8 cellular contexts compared by ENCODE assay signal in the genomic region with DNA sequence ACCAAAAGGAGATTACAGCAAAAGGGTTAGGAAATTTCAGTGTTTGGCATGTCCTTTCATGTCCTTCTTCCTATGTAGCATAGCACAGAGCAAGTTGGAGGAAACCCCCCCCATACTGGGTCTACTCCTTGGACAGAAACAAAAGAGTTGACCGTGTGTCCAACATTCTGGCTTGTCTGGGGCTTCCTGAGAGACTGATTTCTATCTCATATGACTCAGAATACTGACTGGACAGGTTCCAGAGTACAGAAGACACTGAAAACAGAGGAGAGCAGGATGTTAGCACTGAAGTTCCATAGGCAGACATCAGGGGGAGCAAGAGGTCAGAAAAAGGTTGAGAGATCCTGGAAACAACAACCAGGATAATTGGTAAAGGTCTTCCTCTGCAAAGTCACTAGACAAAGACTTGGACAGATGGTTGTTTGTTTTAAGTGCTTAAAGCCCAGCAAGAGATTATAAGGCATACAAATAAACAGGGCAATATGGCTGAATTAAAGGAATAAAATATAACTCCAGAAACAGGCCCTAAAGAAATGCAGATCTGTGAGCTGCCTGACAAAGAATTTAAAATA. TPM values are rescaled to one million over a fixed set of nuclear protein-coding genes. Genes with fewer than 3 reads are reported as not detected.
A peak's percentile ranks its signal among the peaks of the same experiment; 100 is the strongest.
DNase-seq lines count a peak whose midpoint lies in the region; ATAC-seq, FAIRE-seq and TF ChIP-seq lines count a peak whose summit lies in the region.

No MANE protein-coding gene starts in this region.

- H3K27ac Mint-ChIP-seq in GM23338: no peak overlapping the region

- H2AFZ ChIP-seq in GM23338: no peak overlapping the region

- H3K9me3 Mint-ChIP-seq in GM23338: no peaks in the 10 kb centered on the region

- DNase-seq in GM23338 (ENCODE audit: low spot score): peak; percentile 81
- DNase-seq in NCI-H226: peak; percentile 85
- peak; percentile 89 for DNase-seq in WERI-Rb-1
- DNase-seq in bronchial epithelial cell (ENCODE audit: low read depth): peak; percentile 98
- DNase-seq in kidney glomerular epithelial cell (lab: John Stamatoyannopoulos, UW): peak; percentile 97
- peak; percentile 32 to 35 for DNase-seq in stimulated activated CD4-positive, alpha-beta T cell treated with anti-CD3 and anti-CD28 coated beads, Interleukin-4, amount 100 ng/mL, for 4 hours

- no peaks in the 10 kb centered on the region for H3K4me1 ChIP-seq in GM23338 (ENCODE audit: insufficient read depth)

- H3K27ac ChIP-seq in C4-2B: no peak overlapping the region; the same call in 1 of the 2 replicates
- H3K27ac ChIP-seq in GM23338 (ENCODE audit: low read depth): no peak overlapping the region
- peak overlapping the region; percentile 73 for H3K27ac ChIP-seq in WERI-Rb-1

- H3K27me3 Mint-ChIP-seq in GM23338 (ENCODE audit: insufficient read depth, low read depth, poor library complexity): peaks cover 1% of the 10 kb centered on the region

- H3K27me3 ChIP-seq in GM23338 (ENCODE audit: insufficient read depth): no peaks in the 10 kb centered on the region
- H3K27me3 ChIP-seq in WERI-Rb-1 (ENCODE audit: insufficient read depth, low read depth, severe bottlenecking): no peaks in the 10 kb centered on the region
- no peaks in the 10 kb centered on the region for H3K27me3 ChIP-seq in bronchial epithelial cell (ENCODE audit: control insufficient read depth, insufficient read depth, low read length)

- no peak overlapping the region for H3K4me2 ChIP-seq in GM23338

- no peak overlapping the region for H3K4me3 Mint-ChIP-seq in GM23338

- ATAC-seq in GM23338 (peak; percentile 89), HG02852 (IDR thresholded peaks at IDR 0.05; ENCODE audit: unreplicated experiment) (no peak)

- H4K20me1 ChIP-seq in GM23338 (replicated peaks; ENCODE audit: insufficient read depth): no peaks in the 10 kb centered on the region

- no peaks in the 10 kb centered on the region for H3K9me2 ChIP-seq in GM23338 (ENCODE audit: insufficient read depth)

- H3K9me3 ChIP-seq in WERI-Rb-1 (ENCODE audit: severe bottlenecking): no peaks in the 10 kb centered on the region

- no peaks in the 10 kb centered on the region for H3K79me2 ChIP-seq in GM23338 (replicated peaks; ENCODE audit: insufficient read depth)

- no peaks in the 10 kb centered on the region for H3K36me3 Mint-ChIP-seq in GM23338 (ENCODE audit: low read depth)

- H3K36me3 ChIP-seq in GM23338 (ENCODE audit: insufficient read depth): no peaks in the 10 kb centered on the region
- H3K36me3 ChIP-seq in WERI-Rb-1: peaks cover 64% of the 10 kb centered on the region
- no peaks in the 10 kb centered on the region for H3K36me3 ChIP-seq in bronchial epithelial cell (ENCODE audit: control insufficient read depth, insufficient read depth, low read length)

- H3K4me1 Mint-ChIP-seq in GM23338: no peaks in the 10 kb centered on the region

- H3F3A ChIP-seq in GM23338 (replicated peaks; ENCODE audit: low read depth): no peaks in the 10 kb centered on the region

- TF ChIP-seq CTCF in C4-2B (conservative IDR thresholded peaks at IDR 0.05): peak; percentile 88
- peak; percentile 83 to 87 for TF ChIP-seq CTCF in GM23338 (conservative IDR thresholded peaks at IDR 0.05; ENCODE audit: low read depth in 2 of 2)
- TF ChIP-seq CTCF in WERI-Rb-1 (IDR thresholded peaks at IDR 0.05; ENCODE audit: low read depth, low read length): peak; percentile 89
- TF ChIP-seq CTCF in bronchial epithelial cell (IDR thresholded peaks at IDR 0.05; ENCODE audit: insufficient read depth, low read length, severe bottlenecking): peak; percentile 72

- no peak overlapping the region for H3K4me3 ChIP-seq in GM23338
- no peak overlapping the region for H3K4me3 ChIP-seq in WERI-Rb-1 (ENCODE audit: low read depth, low read length)
- no peak overlapping the region for H3K4me3 ChIP-seq in bronchial epithelial cell (ENCODE audit: low read depth, low read length)

- FAIRE-seq in bronchial epithelial cell (lab: Jason Lieb, UNC): peak; percentile 13

TF ChIP-seq in GM23338, 12 proteins besides CTCF, POLR2A, EP300 and RAD21:
- TF ChIP-seq POLR2AphosphoS5 (IDR thresholded peaks at IDR 0.05; ENCODE audit: low read depth) (no peak), ZNF114 (CRISPR knock-in tag; IDR thresholded peaks at IDR 0.05) (no peak), EZH2 (IDR thresholded peaks at IDR 0.05; ENCODE audit: low read depth, unreplicated experiment) (no peak), JUNB (IDR thresholded peaks at IDR 0.05; ENCODE audit: unreplicated experiment) (no peak)
- TF ChIP-seq, protein P1, sequence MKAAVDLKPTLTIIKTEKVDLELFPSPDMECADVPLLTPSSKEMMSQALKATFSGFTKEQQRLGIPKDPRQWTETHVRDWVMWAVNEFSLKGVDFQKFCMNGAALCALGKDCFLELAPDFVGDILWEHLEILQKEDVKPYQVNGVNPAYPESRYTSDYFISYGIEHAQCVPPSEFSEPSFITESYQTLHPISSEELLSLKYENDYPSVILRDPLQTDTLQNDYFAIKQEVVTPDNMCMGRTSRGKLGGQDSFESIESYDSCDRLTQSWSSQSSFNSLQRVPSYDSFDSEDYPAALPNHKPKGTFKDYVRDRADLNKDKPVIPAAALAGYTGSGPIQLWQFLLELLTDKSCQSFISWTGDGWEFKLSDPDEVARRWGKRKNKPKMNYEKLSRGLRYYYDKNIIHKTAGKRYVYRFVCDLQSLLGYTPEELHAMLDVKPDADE (IDR thresholded peaks at IDR 0.05): no peak
TF ChIP-seq in GM23338: peak in this region for 0.

RNA-seq across cellular contexts. Expression of gene USP49, which starts 48.4 kb away (rescaled TPM):
- 20.2 and 21.5 TPM in 2 replicates for total RNA-seq in GM23338 (2014; rRNA removed; shearing (Covaris generic))
- 5.3 and 5.9 TPM in 2 replicates for polyA plus RNA-seq in GM23338 (2016; fragmentation: Nextera tagmentation; extraction: Ambion mirVana)
- total RNA-seq in bronchial epithelial cell: 1.5 and 1.6 TPM in 2 replicates

RNA-seq across cellular contexts. Expression of gene TOMM6, which starts 59.3 kb away (rescaled TPM):
- 180 and 195 TPM in 2 replicates for total RNA-seq in GM23338 (2014; rRNA removed; shearing (Covaris generic))
- polyA plus RNA-seq in GM23338 (2016; fragmentation: Nextera tagmentation; extraction: Ambion mirVana): 357 and 372 TPM in 2 replicates
- total RNA-seq in bronchial epithelial cell: 35.2 and 55.0 TPM in 2 replicates

Comparison
In these comparisons a context has a peak if more than half of its experiments do, and no peak if none do; other contexts are left out.
1. DNase-seq: peak in every context shown above with its lines; median percentile 98 in bronchial epithelial cell; 97 in kidney glomerular epithelial cell; 89 in WERI-Rb-1; 85 in NCI-H226; 81 in GM23338; 34 in stimulated activated CD4-positive, alpha-beta T cell treated with anti-CD3 and anti-CD28 coated beads, Interleukin-4, amount 100 ng/mL, for 4 hours.